ENCODE assay signal across 17 cellular contexts in genomic region chr13:100734194-100734720, GRCh38. TPM values are rescaled to one million over a fixed set of nuclear protein-coding genes. Genes with fewer than 3 reads are reported as not detected.
DNase-seq lines count a peak whose midpoint lies in the region; ATAC-seq and TF ChIP-seq lines count a peak whose summit lies in the region.
"Had no signal": no experiment of that assay in that cellular context is flagged by ENCODE, and none has a peak within 500 bp of the region (broad histone marks: within the 10 kb centered on the region; RNA-seq: fewer than 3 reads in every experiment).

No MANE protein-coding gene starts in this region.

- peaks cover 3% of the 10 kb centered on the region for H3K27me3 Mint-ChIP-seq in GM23338 (ENCODE audit: insufficient read depth, low read depth, poor library complexity)
- peaks cover 28% of the 10 kb centered on the region for H3K27me3 Mint-ChIP-seq in endodermal cell (ENCODE audit: insufficient read depth)
- H3K27me3 Mint-ChIP-seq in progenitor cell of endocrine pancreas = no peaks in the 10 kb centered on the region

- H2AFZ ChIP-seq in GM23338 = 0 out of 2 replicates have a peak overlapping the region, but pooled peaks have one; percentile 16

- no peaks in the 10 kb centered on the region for H3K79me2 ChIP-seq in GM23338 (replicated peaks; ENCODE audit: insufficient read depth)

- no peak overlapping the region for H3K9ac ChIP-seq in endodermal cell (ENCODE audit: extremely low read depth, low read length, poor library complexity, severe bottlenecking)
- H3K9ac ChIP-seq: BLaER1 treated with 17β-estradiol and CSF1 and Interleukin-3, amounts not matched to agents 10 nM and 100 nM had no signal

- H3K4me1 ChIP-seq in GM23338 (ENCODE audit: insufficient read depth) (no peaks in the 10 kb centered on the region), endodermal cell (ENCODE audit: control insufficient read depth, insufficient read depth, low read length) (no peaks in the 10 kb centered on the region), lower lobe of right lung (no peaks in the 10 kb centered on the region)

- H3K4me3 Mint-ChIP-seq in GM23338 = no peak overlapping the region
- no peak overlapping the region for H3K4me3 Mint-ChIP-seq in endodermal cell
- H3K4me3 Mint-ChIP-seq in progenitor cell of endocrine pancreas (ENCODE audit: low read depth) = no peak overlapping the region
- H3K4me3 Mint-ChIP-seq: CD8-positive, alpha-beta memory T cell had no signal

- H3K27ac Mint-ChIP-seq in GM23338 (no peak overlapping the region), endodermal cell (no peak overlapping the region), progenitor cell of endocrine pancreas (peak overlapping the region; percentile 60)
- H3K27ac Mint-ChIP-seq: CD8-positive, alpha-beta memory T cell had no signal

- no peaks in the 10 kb centered on the region for H4K20me1 ChIP-seq in GM23338 (replicated peaks; ENCODE audit: insufficient read depth)
- H4K20me1 ChIP-seq: BLaER1 treated with 17β-estradiol and CSF1 and Interleukin-3, amounts not matched to agents 10 nM and 100 nM had no signal

- H3K9me3 Mint-ChIP-seq in GM23338 = peaks cover 10% of the 10 kb centered on the region; the same call in 2 of the 3 replicates
- H3K9me3 Mint-ChIP-seq in endodermal cell = peaks cover 18% of the 10 kb centered on the region
- H3K9me3 Mint-ChIP-seq in progenitor cell of endocrine pancreas (ENCODE audit: low read depth) = peaks cover 14% of the 10 kb centered on the region

- TF ChIP-seq CTCF in GM23338 (conservative IDR thresholded peaks at IDR 0.05; ENCODE audit: low read depth in 2 of 2) (no peak), endodermal cell (conservative IDR thresholded peaks at IDR 0.05) (no peak), progenitor cell of endocrine pancreas (IDR thresholded peaks at IDR 0.05; ENCODE audit: unreplicated experiment) (no peak), lower lobe of right lung (IDR thresholded peaks at IDR 0.05) (no peak)

- no peaks in the 10 kb centered on the region for H3F3A ChIP-seq in GM23338 (replicated peaks; ENCODE audit: low read depth)

- H3K36me3 Mint-ChIP-seq in GM23338 (ENCODE audit: low read depth) = no peaks in the 10 kb centered on the region; the same call in 2 of the 3 replicates
- H3K36me3 Mint-ChIP-seq in endodermal cell (ENCODE audit: low read depth) = no peaks in the 10 kb centered on the region
- H3K36me3 Mint-ChIP-seq in progenitor cell of endocrine pancreas (ENCODE audit: insufficient read depth) = no peaks in the 10 kb centered on the region
- H3K36me3 Mint-ChIP-seq: CD8-positive, alpha-beta memory T cell had no signal

- no peak for DNase-seq in GM23338 (ENCODE audit: low spot score)
- DNase-seq in NCI-H1048 (lab: John Stamatoyannopoulos, UW) = peak; percentile 75
- DNase-seq in endodermal cell = no peak
- DNase-seq in progenitor cell of endocrine pancreas (ENCODE audit: low spot score, unreplicated experiment) = no peak
- DNase-seq in NK-92 (lab: John Stamatoyannopoulos, UW; ENCODE audit: unreplicated experiment) = no peak
- DNase-seq in lower lobe of right lung = no peak
- DNase-seq: CD8-positive, alpha-beta memory T cell; DND-41; HCEC 1CT; MV-4-11; NCI-H345; NCI-H69; Right ventricle myocardium superior; SW 1271 had no signal

- H3K27me3 ChIP-seq in GM23338 (ENCODE audit: insufficient read depth) (no peaks in the 10 kb centered on the region), endodermal cell (ENCODE audit: control insufficient read depth, insufficient read depth, low read length, poor library complexity, severe bottlenecking) (peaks cover 16% of the 10 kb centered on the region), lower lobe of right lung (ENCODE audit: low read depth) (no peaks in the 10 kb centered on the region)
- H3K27me3 ChIP-seq: BLaER1 treated with 17β-estradiol and CSF1 and Interleukin-3, amounts not matched to agents 10 nM and 100 nM had no signal

- H3K4me3 ChIP-seq in GM23338 = no peak overlapping the region
- peak overlapping the region; percentile 19 for H3K4me3 ChIP-seq in endodermal cell (ENCODE audit: low read length)
- no peak overlapping the region for H3K4me3 ChIP-seq in lower lobe of right lung
- H3K4me3 ChIP-seq: BLaER1 treated with 17β-estradiol and CSF1 and Interleukin-3, amounts not matched to agents 10 nM and 100 nM had no signal

- ATAC-seq in GM23338 (no peak), GM21423 (IDR thresholded peaks at IDR 0.05; ENCODE audit: unreplicated experiment) (no peak), lower lobe of right lung (no peak)

- intact Hi-C loops in lower lobe of right lung (cut with DNase I) = no loop called here

- peaks cover 6% of the 10 kb centered on the region; the same call in 1 of the 3 replicates for H3K4me1 Mint-ChIP-seq in GM23338
- peaks cover 17% of the 10 kb centered on the region for H3K4me1 Mint-ChIP-seq in endodermal cell
- peaks cover 14% of the 10 kb centered on the region for H3K4me1 Mint-ChIP-seq in progenitor cell of endocrine pancreas (ENCODE audit: low read depth)
- H3K4me1 Mint-ChIP-seq: CD8-positive, alpha-beta memory T cell had no signal

- H3K36me3 ChIP-seq in GM23338 (ENCODE audit: insufficient read depth) (no peaks in the 10 kb centered on the region), endodermal cell (ENCODE audit: control insufficient read depth, insufficient read depth, low read length) (no peaks in the 10 kb centered on the region), lower lobe of right lung (no peaks in the 10 kb centered on the region)
- H3K36me3 ChIP-seq: BLaER1 treated with 17β-estradiol and CSF1 and Interleukin-3, amounts not matched to agents 10 nM and 100 nM had no signal

- 78 to 84% methylated on average over 1 of the region's 1 CpG for WGBS in endodermal cell (ENCODE audit: insufficient coverage in 1 of 2, insufficient read length in 1 of 2), 2 experiments

- H3K27ac ChIP-seq in GM23338 (ENCODE audit: low read depth) = no peak overlapping the region
- H3K27ac ChIP-seq in endodermal cell (ENCODE audit: low read depth, low read length) = no peak overlapping the region
- no peak overlapping the region for H3K27ac ChIP-seq in lower lobe of right lung
- H3K27ac ChIP-seq: BLaER1 treated with 17β-estradiol and CSF1 and Interleukin-3, amounts not matched to agents 10 nM and 100 nM; HL-60 had no signal

- H3K4me2 ChIP-seq in GM23338 = no peak overlapping the region
- H3K4me2 ChIP-seq: BLaER1 treated with 17β-estradiol and CSF1 and Interleukin-3, amounts not matched to agents 10 nM and 100 nM had no signal

- 0 out of 2 replicates have a peak, but pooled peaks cover 2% of the 10 kb centered on the region for H3K9me2 ChIP-seq in GM23338 (ENCODE audit: insufficient read depth)

- peaks cover 21% of the 10 kb centered on the region for H3K9me3 ChIP-seq in endodermal cell (ENCODE audit: control insufficient read depth, low read length)
- no peaks in the 10 kb centered on the region for H3K9me3 ChIP-seq in lower lobe of right lung

TF ChIP-seq in GM23338, 12 proteins besides CTCF, POLR2A, EP300 and RAD21 (continues in another document):
- TF ChIP-seq ZNF331 (CRISPR knock-in tag; IDR thresholded peaks at IDR 0.05; ENCODE audit: low read depth) (no peak), JUNB (IDR thresholded peaks at IDR 0.05; ENCODE audit: unreplicated experiment) (no peak), CREB1 (CRISPR knock-in tag; IDR thresholded peaks at IDR 0.05; ENCODE audit: low read depth) (no peak), POLR2AphosphoS5 (IDR thresholded peaks at IDR 0.05; ENCODE audit: low read depth) (no peak), ZNF114 (CRISPR knock-in tag; IDR thresholded peaks at IDR 0.05) (no peak), REST (IDR thresholded peaks at IDR 0.05; ENCODE audit: unreplicated experiment) (no peak), EZH2 (IDR thresholded peaks at IDR 0.05; ENCODE audit: low read depth, unreplicated experiment) (no peak), STAT1 (IDR thresholded peaks at IDR 0.05; ENCODE audit: unreplicated experiment) (no peak)

RNA-seq across cellular contexts. Expression of gene TMTC4, which starts 59.7 kb away (rescaled TPM):
- 37.9 and 50.0 TPM in 2 replicates for total RNA-seq in GM23338 (2014; rRNA removed; shearing (Covaris generic))
- polyA plus RNA-seq in GM23338 (2016; fragmentation: Nextera tagmentation; extraction: Ambion mirVana) = 16.0 and 21.9 TPM in 2 replicates
- total RNA-seq in endodermal cell (10 to 100 TPM; 29.8 to 40.0 TPM), progenitor cell of endocrine pancreas (52.6 and 52.7 TPM in 2 replicates), lower lobe of right lung (10.9 TPM)
- polyA plus RNA-seq in endodermal cell (2013, experiment 1 of 2) = 59.3 TPM
- 55.8 TPM for polyA plus RNA-seq in endodermal cell (2013, experiment 2 of 2)
